Comparison of ENCODE assay signal across 14 cellular contexts in the genomic region with DNA sequence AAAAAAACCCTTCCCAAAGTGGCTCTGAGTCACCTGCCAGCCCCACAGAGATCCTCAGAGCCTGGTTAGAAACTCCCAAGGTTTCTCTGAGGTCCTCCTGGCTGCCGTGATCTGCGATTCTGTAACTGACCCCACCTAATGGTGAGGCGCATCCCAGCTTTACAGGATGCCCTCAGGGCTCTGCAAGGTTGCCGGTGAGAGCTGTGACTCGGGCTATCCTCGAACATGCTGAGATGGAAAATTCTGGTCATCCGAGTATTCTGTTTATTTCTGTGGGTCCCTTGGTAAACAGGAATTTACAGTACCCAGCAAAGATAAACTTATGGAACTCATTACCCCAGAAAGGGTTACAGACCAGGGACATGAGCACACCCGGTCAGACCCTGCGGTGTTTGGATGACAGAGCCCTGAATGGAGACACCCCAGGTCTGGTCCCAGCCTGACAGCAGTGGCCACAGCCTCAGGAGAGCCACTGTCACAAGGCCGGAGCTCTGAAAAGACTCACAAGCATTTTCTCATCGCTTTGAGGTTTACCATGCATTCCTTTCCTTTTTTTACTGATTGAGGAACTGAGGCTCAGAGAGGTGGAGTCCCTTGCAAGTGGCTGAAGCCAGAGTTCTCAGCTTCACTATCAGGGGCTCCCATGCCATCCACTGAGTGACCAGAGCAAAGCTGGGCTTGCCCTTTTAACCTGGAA. TPM values are rescaled to one million over a fixed set of nuclear protein-coding genes. Genes with fewer than 3 reads are reported as not detected.
DNase-seq lines count a peak whose midpoint lies in the region; ATAC-seq and TF ChIP-seq lines count a peak whose summit lies in the region.
"Had no signal": no experiment of that assay in that cellular context is flagged by ENCODE, and none has a peak within 500 bp of the region (broad histone marks: within the 10 kb centered on the region; RNA-seq: fewer than 3 reads in every experiment).

No MANE protein-coding gene starts in this region.

- H3K9me2 ChIP-seq in GM23338 (ENCODE audit: insufficient read depth): no peaks in the 10 kb centered on the region

- H3K9me3 Mint-ChIP-seq in CD4-positive, alpha-beta T cell: no peaks in the 10 kb centered on the region
- H3K9me3 Mint-ChIP-seq in GM23338: no peaks in the 10 kb centered on the region
- no peaks in the 10 kb centered on the region for H3K9me3 Mint-ChIP-seq in activated T-helper 2 cell treated with anti-CD3 and anti-CD28 coated beads, Interferon-gamma antibody, Interleukin-2, Interleukin-4, amounts not matched to agents 10 μg/mL and 5 μg/mL and 100 μg/mL, durations not matched to agents 14 hours and 24 hours and 36 hours
- H3K9me3 Mint-ChIP-seq: memory B cell had no signal

- no peaks in the 10 kb centered on the region for H3K36me3 Mint-ChIP-seq in CD4-positive, alpha-beta T cell (ENCODE audit: low read depth)
- H3K36me3 Mint-ChIP-seq in GM23338 (ENCODE audit: low read depth): no peaks in the 10 kb centered on the region
- no peaks in the 10 kb centered on the region for H3K36me3 Mint-ChIP-seq in activated T-helper 2 cell treated with anti-CD3 and anti-CD28 coated beads, Interferon-gamma antibody, Interleukin-2, Interleukin-4, amounts not matched to agents 10 μg/mL and 5 μg/mL and 100 μg/mL, durations not matched to agents 14 hours and 24 hours and 36 hours (ENCODE audit: low read depth)
- H3K36me3 Mint-ChIP-seq: memory B cell had no signal

- no peak overlapping the region for H3K4me3 Mint-ChIP-seq in CD4-positive, alpha-beta T cell
- no peak overlapping the region for H3K4me3 Mint-ChIP-seq in GM23338
- no peak overlapping the region for H3K4me3 Mint-ChIP-seq in activated T-helper 2 cell treated with anti-CD3 and anti-CD28 coated beads, Interferon-gamma antibody, Interleukin-2, Interleukin-4, amounts not matched to agents 10 μg/mL and 5 μg/mL and 100 μg/mL, durations not matched to agents 14 hours and 24 hours and 36 hours (ENCODE audit: low read depth)
- H3K4me3 Mint-ChIP-seq: memory B cell had no signal

- H3K27me3 ChIP-seq in CD4-positive, alpha-beta T cell (ENCODE audit: control insufficient read depth, insufficient read depth, low read length): no peaks in the 10 kb centered on the region
- H3K27me3 ChIP-seq in GM23338 (ENCODE audit: insufficient read depth) (no peaks in the 10 kb centered on the region), aorta (ENCODE audit: control insufficient read depth in 1 of 2, insufficient read depth in 2 of 2, low read length in 1 of 2) (no peaks in the 10 kb centered on the region)
- H3K27me3 ChIP-seq: cardiac muscle cell had no signal

- H3K27me3 Mint-ChIP-seq in CD4-positive, alpha-beta T cell: no peaks in the 10 kb centered on the region
- H3K27me3 Mint-ChIP-seq in GM23338 (ENCODE audit: insufficient read depth, low read depth, poor library complexity): peaks cover 14% of the 10 kb centered on the region
- H3K27me3 Mint-ChIP-seq in activated T-helper 2 cell treated with anti-CD3 and anti-CD28 coated beads, Interferon-gamma antibody, Interleukin-2, Interleukin-4, amounts not matched to agents 10 μg/mL and 5 μg/mL and 100 μg/mL, durations not matched to agents 14 hours and 24 hours and 36 hours (ENCODE audit: low read depth): no peaks in the 10 kb centered on the region

- no peaks in the 10 kb centered on the region for H4K20me1 ChIP-seq in GM23338 (replicated peaks; ENCODE audit: insufficient read depth)

- no peak for TF ChIP-seq CTCF in CD4-positive, alpha-beta T cell (IDR thresholded peaks at IDR 0.05)
- TF ChIP-seq CTCF in GM23338 (conservative IDR thresholded peaks at IDR 0.05; ENCODE audit: low read depth in 2 of 2): peak in 1 of 2 experiments; percentile 26; a peak in 2 of 4 replicates

- H3K4me1 Mint-ChIP-seq in CD4-positive, alpha-beta T cell (ENCODE audit: low read depth): peaks cover 76% of the 10 kb centered on the region
- H3K4me1 Mint-ChIP-seq in GM23338: peaks cover 4% of the 10 kb centered on the region
- H3K4me1 Mint-ChIP-seq in activated T-helper 2 cell treated with anti-CD3 and anti-CD28 coated beads, Interferon-gamma antibody, Interleukin-2, Interleukin-4, amounts not matched to agents 10 μg/mL and 5 μg/mL and 100 μg/mL, durations not matched to agents 14 hours and 24 hours and 36 hours (ENCODE audit: low read depth): peaks cover 69% of the 10 kb centered on the region

- no peak overlapping the region for H3K27ac ChIP-seq in CD4-positive, alpha-beta T cell (ENCODE audit: low read depth, low read length)
- no peak overlapping the region for H3K27ac ChIP-seq in GM23338 (ENCODE audit: low read depth)
- H3K27ac ChIP-seq in aorta (ENCODE audit: low read depth in 1 of 2, low read length in 2 of 2): no peak overlapping the region
- H3K27ac ChIP-seq: cardiac muscle cell, gastrocnemius medialis, stomach had no signal

- CTCF ChIA-PET in CD4-positive, alpha-beta T cell (lab: Charles Lee): no interaction called here

- WGBS in aorta, 2 donors: 64 to 67% methylated on average over 11 of the region's 11 CpGs

- no peak for DNase-seq in CD4-positive, alpha-beta T cell
- no peak for DNase-seq in GM23338 (ENCODE audit: low spot score)
- peak; percentile 83 for DNase-seq in SW480 (ENCODE audit: low spot score)
- DNase-seq in islet precursor cell: peak; percentile 94
- DNase-seq in activated T-helper 2 cell treated with anti-CD3 and anti-CD28 coated beads, Interferon-gamma antibody, Interleukin-2, Interleukin-4, amounts not matched to agents 10 μg/mL and 5 μg/mL and 100 μg/mL, durations not matched to agents 14 hours and 24 hours and 36 hours (ENCODE audit: low spot score): no peak
- DNase-seq in activated T-cell treated with anti-CD3 and anti-CD28 coated beads for 4 hours: no peak
- DNase-seq in NCI-H2227 (lab: John Stamatoyannopoulos, UW; ENCODE audit: unreplicated experiment): no peak
- DNase-seq in aorta: no peak
- DNase-seq: activated CD4-positive, alpha-beta T cell treated with anti-CD3 and anti-CD28 coated beads for 48 hours; gastrocnemius medialis; stomach had no signal

- 0 out of 2 replicates have a peak overlapping the region, but pooled peaks have one; percentile 9 for H2AFZ ChIP-seq in GM23338

- POLR2A ChIA-PET in CD4-positive, alpha-beta T cell (lab: Charles Lee): no interaction called here

- H3K4me3 ChIP-seq in GM23338: no peak overlapping the region
- H3K4me3 ChIP-seq in aorta (ENCODE audit: low read length in 2 of 2): no peak overlapping the region
- H3K4me3 ChIP-seq: cardiac muscle cell, gastrocnemius medialis, stomach had no signal

- H3K27ac Mint-ChIP-seq in CD4-positive, alpha-beta T cell: peak overlapping the region; percentile 80
- peak overlapping the region; percentile 37; the same call in 1 of the 2 replicates for H3K27ac Mint-ChIP-seq in GM23338
- no peak overlapping the region for H3K27ac Mint-ChIP-seq in activated T-helper 2 cell treated with anti-CD3 and anti-CD28 coated beads, Interferon-gamma antibody, Interleukin-2, Interleukin-4, amounts not matched to agents 10 μg/mL and 5 μg/mL and 100 μg/mL, durations not matched to agents 14 hours and 24 hours and 36 hours
- H3K27ac Mint-ChIP-seq: memory B cell had no signal

- H3K79me2 ChIP-seq in GM23338 (replicated peaks; ENCODE audit: insufficient read depth): no peaks in the 10 kb centered on the region

- H3K36me3 ChIP-seq in GM23338 (ENCODE audit: insufficient read depth) (no peaks in the 10 kb centered on the region), aorta (ENCODE audit: control insufficient read depth in 1 of 2, insufficient read depth in 2 of 2, low read length in 1 of 2) (no peaks in the 10 kb centered on the region)
- H3K36me3 ChIP-seq: cardiac muscle cell, gastrocnemius medialis, stomach had no signal

- no peak for ATAC-seq in CD4-positive, alpha-beta T cell (ENCODE audit: poor library complexity)
- ATAC-seq in GM23338 (peak; percentile 75), aorta (ENCODE audit: low FRiP score) (no peak)
- ATAC-seq: gastrocnemius medialis had no signal

- no peaks in the 10 kb centered on the region for H3K9me3 ChIP-seq in CD4-positive, alpha-beta T cell (ENCODE audit: control insufficient read depth, low read length)
- H3K9me3 ChIP-seq in aorta (ENCODE audit: control insufficient read depth, low read length): no peaks in the 10 kb centered on the region
- H3K9me3 ChIP-seq: gastrocnemius medialis, stomach had no signal

- peaks cover 9% of the 10 kb centered on the region; the same call in 1 of the 2 replicates for H3K4me1 ChIP-seq in GM23338 (ENCODE audit: insufficient read depth)
- H3K4me1 ChIP-seq in aorta (ENCODE audit: control insufficient read depth in 1 of 2, insufficient read depth in 2 of 2, low read length in 2 of 2): no peaks in the 10 kb centered on the region
- H3K4me1 ChIP-seq: gastrocnemius medialis had no signal

- no peak overlapping the region for H3K4me2 ChIP-seq in GM23338

- intact Hi-C loops in CD4-positive, alpha-beta T cell (cut with DNase I, micrococcal nuclease): no loop called here
- intact Hi-C loops in activated T-helper 2 cell treated with anti-CD3 and anti-CD28 coated beads, Interferon-gamma antibody, Interleukin-2, Interleukin-4, amounts not matched to agents 10 μg/mL and 5 μg/mL and 100 μg/mL, durations not matched to agents 14 hours and 24 hours and 36 hours (cut with micrococcal nuclease): no loop called here
- intact Hi-C loops in aorta (cut with DNase I): no loop called here

- no peaks in the 10 kb centered on the region for H3F3A ChIP-seq in GM23338 (replicated peaks; ENCODE audit: low read depth)

TF ChIP-seq in GM23338, 12 proteins besides CTCF, POLR2A, EP300 and RAD21 (continues in another document):
- TF ChIP-seq NANOG (IDR thresholded peaks at IDR 0.05; ENCODE audit: borderline replicate concordance): no peak
- TF ChIP-seq STAT1 (IDR thresholded peaks at IDR 0.05; ENCODE audit: unreplicated experiment): no peak
- no peak for TF ChIP-seq POLR2AphosphoS5 (IDR thresholded peaks at IDR 0.05; ENCODE audit: low read depth)
- TF ChIP-seq JUNB (IDR thresholded peaks at IDR 0.05; ENCODE audit: unreplicated experiment): no peak
- no peak for TF ChIP-seq CREB1 (CRISPR knock-in tag; IDR thresholded peaks at IDR 0.05; ENCODE audit: low read depth)
- TF ChIP-seq EZH2 (IDR thresholded peaks at IDR 0.05; ENCODE audit: low read depth, unreplicated experiment): no peak

RNA-seq across cellular contexts. Expression of a gene that starts 22.2 kb away (rescaled TPM):
- under 1 TPM; 0.17 to 0.30 TPM for total RNA-seq in CD4-positive, alpha-beta T cell
- total RNA-seq in GM23338 (2014; rRNA removed; shearing (Covaris generic)): 3.6 and 5.9 TPM in 2 replicates
- 1.2 and 1.8 TPM in 2 replicates for polyA plus RNA-seq in GM23338 (2016; fragmentation: Nextera tagmentation; extraction: Ambion mirVana)
- total RNA-seq in activated T-helper 2 cell treated with anti-CD3 and anti-CD28 coated beads, Interferon-gamma antibody, Interleukin-2, Interleukin-4, amounts not matched to agents 10 μg/mL and 5 μg/mL and 100 μg/mL, durations not matched to agents 14 hours and 24 hours and 36 hours: 919 and 932 TPM in 2 replicates
- 1 to 10 TPM; 4.5 to 6.6 TPM for total RNA-seq in aorta
- polyA plus RNA-seq in aorta: 1 to 10 TPM; 1.3 to 2.3 TPM
- total RNA-seq: gastrocnemius medialis had no signal

RNA-seq across cellular contexts. Expression of a gene that starts 42.3 kb away (rescaled TPM):
- 10 to 100 TPM; 13.9 to 16.7 TPM for total RNA-seq in CD4-positive, alpha-beta T cell
- not detected in 2 replicates for total RNA-seq in GM23338 (2014; rRNA removed; shearing (Covaris generic))
- not detected in 2 replicates for polyA plus RNA-seq in GM23338 (2016; fragmentation: Nextera tagmentation; extraction: Ambion mirVana)
- total RNA-seq in activated T-helper 2 cell treated with anti-CD3 and anti-CD28 coated beads, Interferon-gamma antibody, Interleukin-2, Interleukin-4, amounts not matched to agents 10 μg/mL and 5 μg/mL and 100 μg/mL, durations not matched to agents 14 hours and 24 hours and 36 hours: 148 and 152 TPM in 2 replicates
- 1 to 10 TPM; 1.4 to 3.9 TPM for total RNA-seq in aorta
- 1 to 10 TPM; 1.4 to 1.6 TPM for polyA plus RNA-seq in aorta
- total RNA-seq: cardiac muscle cell, LHCN-M2 had no signal
- polyA plus RNA-seq: cardiac muscle cell had no signal

Comparison
In these comparisons a context has a peak if more than half of its experiments do, and no peak if none do; other contexts are left out.
1. DNase-seq: peak in SW480 (single experiment) and islet precursor cell (single experiment); none in CD4-positive, alpha-beta T cell (0 of 10), GM23338 (single experiment), activated T-helper 2 cell treated with anti-CD3 and anti-CD28 coated beads, Interferon-gamma antibody, Interleukin-2, Interleukin-4, amounts not matched to agents 10 μg/mL and 5 μg/mL and 100 μg/mL, durations not matched to agents 14 hours and 24 hours and 36 hours (single experiment), activated T-cell treated with anti-CD3 and anti-CD28 coated beads for 4 hours (single experiment), NCI-H2227 (single experiment) and aorta (0 of 2).
2. RNA of a gene that starts 22.2 kb away (total RNA-seq): 919 to 932 TPM in activated T-helper 2 cell treated with anti-CD3 and anti-CD28 coated beads, Interferon-gamma antibody, Interleukin-2, Interleukin-4, amounts not matched to agents 10 μg/mL and 5 μg/mL and 100 μg/mL, durations not matched to agents 14 hours and 24 hours and 36 hours; 4.5 to 6.6 TPM in aorta, 3.6 to 5.9 TPM in GM23338 and 0.17 to 0.30 TPM in CD4-positive, alpha-beta T cell; every median in the first group is over 100 times any median in the second.